10 cellular contexts compared by ENCODE assay signal in genomic region chr6:12149944-12150510, GRCh38.
"Had no signal": no experiment of that assay in that cellular context is flagged by ENCODE, and none has a peak within 500 bp of the region (broad histone marks: within the 10 kb centered on the region; RNA-seq: fewer than 3 reads in every experiment).

No MANE protein-coding gene starts in this region.

- H3K9me3 ChIP-seq: thyroid gland, uterus had no signal

- H3K4me1 Mint-ChIP-seq: immature natural killer cell had no signal

- H3K36me3 ChIP-seq: brain microvascular endothelial cell, thyroid gland, uterus had no signal

- H3K4me3 Mint-ChIP-seq: activated naive CD4-positive, alpha-beta T cell treated with anti-CD3 and anti-CD28 coated beads, Interleukin-2, amount 10 ng/mL, durations not matched to agents 7 days and 5 days; immature natural killer cell; neural crest cell; stimulated activated naive CD8-positive, alpha-beta T cell treated with anti-CD3 and anti-CD28 coated beads, Interleukin-15, Interleukin-2, amounts not matched to agents 100 ng/mL and 50 ng/mL, for 24 hours had no signal

- H3K4me1 ChIP-seq: thyroid gland, uterus had no signal

- H3K27me3 ChIP-seq: brain microvascular endothelial cell, thyroid gland, uterus had no signal

- DNase-seq: brain microvascular endothelial cell, cerebellar nuclear complex, mammary epithelial cell, uterus had no signal

- H3K27ac ChIP-seq: brain microvascular endothelial cell, thyroid gland, uterus had no signal

- H3K27me3 Mint-ChIP-seq: activated naive CD4-positive, alpha-beta T cell treated with anti-CD3 and anti-CD28 coated beads, Interleukin-2, amount 10 ng/mL, durations not matched to agents 7 days and 5 days; stimulated activated naive CD8-positive, alpha-beta T cell treated with anti-CD3 and anti-CD28 coated beads, Interleukin-15, Interleukin-2, amounts not matched to agents 100 ng/mL and 50 ng/mL, for 24 hours had no signal

- H3K36me3 Mint-ChIP-seq: immature natural killer cell had no signal

- H3K4me3 ChIP-seq: thyroid gland, uterus had no signal

- H3K9me3 Mint-ChIP-seq: activated naive CD4-positive, alpha-beta T cell treated with anti-CD3 and anti-CD28 coated beads, Interleukin-2, amount 10 ng/mL, durations not matched to agents 7 days and 5 days; activated T-helper 2 cell treated with anti-CD3 and anti-CD28 coated beads, Interferon-gamma antibody, Interleukin-2, Interleukin-4, amounts not matched to agents 10 μg/mL and 5 μg/mL and 100 μg/mL, durations not matched to agents 14 hours and 24 hours and 36 hours; immature natural killer cell; neural crest cell; stimulated activated naive CD8-positive, alpha-beta T cell treated with anti-CD3 and anti-CD28 coated beads, Interleukin-15, Interleukin-2, amounts not matched to agents 100 ng/mL and 50 ng/mL, for 24 hours had no signal

- H3K27ac Mint-ChIP-seq: activated naive CD4-positive, alpha-beta T cell treated with anti-CD3 and anti-CD28 coated beads, Interleukin-2, amount 10 ng/mL, durations not matched to agents 7 days and 5 days; activated T-helper 2 cell treated with anti-CD3 and anti-CD28 coated beads, Interferon-gamma antibody, Interleukin-2, Interleukin-4, amounts not matched to agents 10 μg/mL and 5 μg/mL and 100 μg/mL, durations not matched to agents 14 hours and 24 hours and 36 hours; stimulated activated naive CD8-positive, alpha-beta T cell treated with anti-CD3 and anti-CD28 coated beads, Interleukin-15, Interleukin-2, amounts not matched to agents 100 ng/mL and 50 ng/mL, for 24 hours had no signal
